38 cellular contexts compared by ENCODE assay signal in the genomic region with DNA sequence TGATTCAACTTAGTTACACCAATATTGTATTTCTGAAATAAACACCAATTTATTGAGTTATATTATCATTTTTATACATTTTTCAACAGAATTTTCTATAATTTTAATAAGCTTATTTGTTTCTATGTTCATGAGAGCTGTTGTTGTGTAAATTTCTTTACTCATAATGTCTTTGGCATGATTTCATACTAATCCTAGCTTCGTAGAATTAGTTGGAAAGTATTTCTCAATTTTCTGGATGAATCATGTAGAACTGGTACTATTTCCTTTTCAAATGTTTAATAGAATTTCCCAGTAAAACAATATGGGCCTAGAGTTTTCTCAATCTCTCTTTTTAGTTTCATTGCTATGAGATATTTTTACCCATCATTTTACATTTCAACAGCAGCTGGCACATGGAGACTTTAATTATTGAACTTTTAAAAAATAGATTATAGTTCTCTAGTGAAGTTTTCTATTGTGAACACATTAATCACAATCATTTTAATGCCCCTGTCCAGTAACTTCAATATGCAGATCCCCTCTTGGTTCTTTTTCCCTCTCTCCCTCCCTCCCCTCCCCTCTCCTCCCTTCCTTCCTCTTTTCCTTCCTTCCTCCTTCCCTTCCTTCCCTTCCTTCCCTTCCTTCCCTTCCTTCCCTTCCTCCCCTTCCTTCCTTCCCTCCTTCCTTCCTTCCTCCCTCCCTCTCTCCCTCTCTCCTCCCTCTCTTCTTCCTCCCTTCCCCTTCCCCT.
"Had no signal": no experiment of that assay in that cellular context is flagged by ENCODE, and none has a peak within 500 bp of the region (broad histone marks: within the 10 kb centered on the region; RNA-seq: fewer than 3 reads in every experiment).

No MANE protein-coding gene starts in this region.

- H3K27me3 ChIP-seq: body of pancreas, brain microvascular endothelial cell, breast epithelium, cardiac muscle cell had no signal

- FAIRE-seq: astrocyte, TTC549 had no signal

- H3K4me1 Mint-ChIP-seq: activated B cell treated with CpG ODN at 0.5 μM for 24 hours; activated CD4-positive, alpha-beta memory T cell treated with anti-CD3 and anti-CD28 coated beads, Interleukin-2, amount 10 ng/mL, durations not matched to agents 7 days and 5 days; activated CD4-positive, alpha-beta T cell treated with anti-CD3 and anti-CD28 coated beads for 36 hours; activated CD4-positive, alpha-beta T cell treated with anti-CD3 and anti-CD28 coated beads, Interleukin-2, amount 10 ng/mL, durations not matched to agents 7 days and 5 days; activated CD8-positive, alpha-beta memory T cell treated with anti-CD3 and anti-CD28 coated beads, Interleukin-2, amount 10 ng/mL, durations not matched to agents 7 days and 5 days; activated naive CD4-positive, alpha-beta T cell treated with anti-CD3 and anti-CD28 coated beads, Interleukin-2, amount 10 ng/mL, durations not matched to agents 7 days and 5 days; activated naive CD4-positive, alpha-beta T cell treated with anti-CD3 and anti-CD28 coated beads, Interleukin-2, amount 50 U/mL, for 24 hours; activated naive CD8-positive, alpha-beta T cell treated with anti-CD3 and anti-CD28 coated beads, Interleukin-2, amount 10 ng/mL, durations not matched to agents 7 days and 5 days; activated naive CD8-positive, alpha-beta T cell treated with anti-CD3 and anti-CD28 coated beads, Interleukin-2, amount 50 U/mL, for 24 hours; central memory CD8-positive, alpha-beta T cell had no signal

- H3K36me3 Mint-ChIP-seq: activated CD8-positive, alpha-beta memory T cell treated with anti-CD3 and anti-CD28 coated beads, Interleukin-2, amount 10 ng/mL, durations not matched to agents 7 days and 5 days; activated naive CD4-positive, alpha-beta T cell treated with anti-CD3 and anti-CD28 coated beads, Interleukin-2, amount 10 ng/mL, durations not matched to agents 7 days and 5 days; activated naive CD4-positive, alpha-beta T cell treated with anti-CD3 and anti-CD28 coated beads, Interleukin-2, amount 50 U/mL, for 24 hours; activated naive CD8-positive, alpha-beta T cell; activated naive CD8-positive, alpha-beta T cell treated with anti-CD3 and anti-CD28 coated beads, Interleukin-2, amount 10 ng/mL, durations not matched to agents 7 days and 5 days had no signal

- H3K36me3 ChIP-seq: brain microvascular endothelial cell, breast epithelium, cardiac muscle cell had no signal

- H3K27ac Mint-ChIP-seq: activated B cell treated with CpG ODN at 0.5 μM for 24 hours; activated CD4-positive, alpha-beta memory T cell treated with anti-CD3 and anti-CD28 coated beads, Interleukin-2, amount 10 ng/mL, durations not matched to agents 7 days and 5 days; activated CD4-positive, alpha-beta T cell treated with anti-CD3 and anti-CD28 coated beads for 36 hours; activated CD4-positive, alpha-beta T cell treated with anti-CD3 and anti-CD28 coated beads, Interleukin-2, amount 10 ng/mL, durations not matched to agents 7 days and 5 days; activated CD8-positive, alpha-beta memory T cell treated with anti-CD3 and anti-CD28 coated beads, Interleukin-2, amount 10 ng/mL, durations not matched to agents 7 days and 5 days; activated CD8-positive, alpha-beta T cell treated with anti-CD3 and anti-CD28 coated beads, Interleukin-2, amount 10 ng/mL, durations not matched to agents 7 days and 5 days; activated naive CD4-positive, alpha-beta T cell treated with anti-CD3 and anti-CD28 coated beads, Interleukin-2, amount 10 ng/mL, durations not matched to agents 7 days and 5 days; activated naive CD4-positive, alpha-beta T cell treated with anti-CD3 and anti-CD28 coated beads, Interleukin-2, amount 50 U/mL, for 24 hours; activated naive CD8-positive, alpha-beta T cell; activated naive CD8-positive, alpha-beta T cell treated with anti-CD3 and anti-CD28 coated beads, Interleukin-2, amount 50 U/mL, for 24 hours; activated T-cell treated with anti-CD3 and anti-CD28 coated beads, Interleukin-2, amount 50 U/mL, for 24 hours; activated T-helper 2 cell treated with anti-CD3 and anti-CD28 coated beads, Interferon-gamma antibody, Interleukin-2, Interleukin-4, amounts not matched to agents 10 μg/mL and 5 μg/mL and 100 μg/mL, durations not matched to agents 14 hours and 24 hours and 36 hours; T-helper 1 cell treated with Interleukin-12 subunit alpha and Interleukin-12 subunit beta and Interleukin-4 antibody, amounts not matched to agents 30 μg/mL and 1 μg/mL, for 36 hours; T-helper 2 cell treated with Interferon-gamma antibody and Interleukin-4, amounts not matched to agents 5 μg/mL and 100 μg/mL, for 36 hours had no signal

- H3K9me3 Mint-ChIP-seq: activated CD4-positive, alpha-beta memory T cell treated with anti-CD3 and anti-CD28 coated beads, Interleukin-2, amount 10 ng/mL, durations not matched to agents 7 days and 5 days; activated CD4-positive, alpha-beta T cell treated with anti-CD3 and anti-CD28 coated beads, Interleukin-2, amount 10 ng/mL, durations not matched to agents 7 days and 5 days; activated naive CD4-positive, alpha-beta T cell treated with anti-CD3 and anti-CD28 coated beads, Interleukin-2, amount 10 ng/mL, durations not matched to agents 7 days and 5 days; activated naive CD4-positive, alpha-beta T cell treated with anti-CD3 and anti-CD28 coated beads, Interleukin-2, amount 50 U/mL, for 24 hours; activated naive CD8-positive, alpha-beta T cell treated with anti-CD3 and anti-CD28 coated beads, Interleukin-2, amount 10 ng/mL, durations not matched to agents 7 days and 5 days; T-helper 2 cell treated with Interferon-gamma antibody and Interleukin-4, amounts not matched to agents 5 μg/mL and 100 μg/mL, for 36 hours had no signal

- H3K4me3 Mint-ChIP-seq: activated B cell treated with CpG ODN at 0.5 μM for 24 hours; activated CD4-positive, alpha-beta memory T cell treated with anti-CD3 and anti-CD28 coated beads, Interleukin-2, amount 10 ng/mL, durations not matched to agents 7 days and 5 days; activated CD4-positive, alpha-beta T cell treated with anti-CD3 and anti-CD28 coated beads for 36 hours; activated CD4-positive, alpha-beta T cell treated with anti-CD3 and anti-CD28 coated beads, Interleukin-2, amount 10 ng/mL, durations not matched to agents 7 days and 5 days; activated CD8-positive, alpha-beta memory T cell treated with anti-CD3 and anti-CD28 coated beads, Interleukin-2, amount 10 ng/mL, durations not matched to agents 7 days and 5 days; activated CD8-positive, alpha-beta T cell treated with anti-CD3 and anti-CD28 coated beads, Interleukin-2, amount 10 ng/mL, durations not matched to agents 7 days and 5 days; activated naive CD4-positive, alpha-beta T cell treated with anti-CD3 and anti-CD28 coated beads, Interleukin-2, amount 10 ng/mL, durations not matched to agents 7 days and 5 days; activated naive CD4-positive, alpha-beta T cell treated with anti-CD3 and anti-CD28 coated beads, Interleukin-2, amount 50 U/mL, for 24 hours; activated naive CD8-positive, alpha-beta T cell; activated naive CD8-positive, alpha-beta T cell treated with anti-CD3 and anti-CD28 coated beads, Interleukin-2, amount 10 ng/mL, durations not matched to agents 7 days and 5 days; activated naive CD8-positive, alpha-beta T cell treated with anti-CD3 and anti-CD28 coated beads, Interleukin-2, amount 50 U/mL, for 24 hours; activated T-cell treated with anti-CD3 and anti-CD28 coated beads, Interleukin-2, amount 50 U/mL, for 24 hours; central memory CD8-positive, alpha-beta T cell; T-helper 1 cell treated with Interleukin-12 subunit alpha and Interleukin-12 subunit beta and Interleukin-4 antibody, amounts not matched to agents 30 μg/mL and 1 μg/mL, for 36 hours; T-helper 2 cell treated with Interferon-gamma antibody and Interleukin-4, amounts not matched to agents 5 μg/mL and 100 μg/mL, for 36 hours had no signal

- ATAC-seq: activated CD4-positive, alpha-beta T cell treated with anti-CD3 and anti-CD28 coated beads for 36 hours; activated CD8-positive, alpha-beta memory T cell treated with anti-CD3 and anti-CD28 coated beads, Interleukin-2, amount 10 ng/mL, durations not matched to agents 7 days and 5 days; activated CD8-positive, alpha-beta T cell treated with anti-CD3 and anti-CD28 coated beads, Interleukin-2, amount 10 ng/mL, durations not matched to agents 7 days and 5 days; activated naive CD8-positive, alpha-beta T cell treated with anti-CD3 and anti-CD28 coated beads, Interleukin-2, amount 50 U/mL, for 24 hours; body of pancreas had no signal

- DNase-seq: activated B cell treated with CpG ODN at 0.5 μM for 24 hours; activated CD4-positive, alpha-beta memory T cell treated with anti-CD3 and anti-CD28 coated beads, Interleukin-2, amount 10 ng/mL, durations not matched to agents 7 days and 5 days; activated CD4-positive, alpha-beta T cell treated with anti-CD3 and anti-CD28 coated beads for 36 hours; activated CD4-positive, alpha-beta T cell treated with anti-CD3 and anti-CD28 coated beads for 48 hours; activated CD4-positive, alpha-beta T cell treated with anti-CD3 and anti-CD28 coated beads, Interleukin-2, amount 10 ng/mL, durations not matched to agents 7 days and 5 days; activated CD4-positive, alpha-beta T cell treated with anti-CD3 and anti-CD28 coated beads, Interleukin-2, amount 50 U/mL, for 48 hours; activated CD4-positive, CD25-positive, alpha-beta regulatory T cell treated with anti-CD3 and anti-CD28 coated beads, Interleukin-2, amount 50 U/mL, for 72 hours; activated CD8-positive, alpha-beta memory T cell treated with anti-CD3 and anti-CD28 coated beads for 24 hours; activated CD8-positive, alpha-beta memory T cell treated with anti-CD3 and anti-CD28 coated beads, Interleukin-2, amount 10 ng/mL, durations not matched to agents 7 days and 5 days; activated CD8-positive, alpha-beta memory T cell treated with anti-CD3 and anti-CD28 coated beads, Interleukin-2, amount 50 U/mL, for 48 hours; activated CD8-positive, alpha-beta T cell treated with anti-CD3 and anti-CD28 coated beads, Interleukin-2, amount 10 ng/mL, durations not matched to agents 7 days and 5 days; activated effector memory CD4-positive, alpha-beta T cell treated with Interleukin-2 at 50 U/mL for 16 hours; activated gamma-delta T cell; activated naive CD4-positive, alpha-beta T cell treated with anti-CD3 and anti-CD28 coated beads, Interleukin-2, amount 10 ng/mL, durations not matched to agents 7 days and 5 days; activated naive CD4-positive, alpha-beta T cell treated with Interleukin-2 at 50 U/mL for 16 hours; activated naive CD8-positive, alpha-beta T cell treated with anti-CD3 and anti-CD28 coated beads, Interleukin-2, amount 10 ng/mL, durations not matched to agents 7 days and 5 days; activated naive CD8-positive, alpha-beta T cell treated with anti-CD3 and anti-CD28 coated beads, Interleukin-2, amount 50 U/mL, for 24 hours; activated T-cell treated with anti-CD3 and anti-CD28 coated beads, Interleukin-2, amount 50 U/mL, for 24 hours; activated T-cell treated with anti-CD3 and anti-CD28 coated beads, Interleukin-2, amount 50 U/mL, for 48 hours; amniotic stem cell; aorta; body of pancreas; brain microvascular endothelial cell; caudate nucleus; cerebellar nuclear complex; T-helper 1 cell; T-helper 2 cell; T-helper 9 cell had no signal

- H3K4me3 ChIP-seq: body of pancreas, breast epithelium, cardiac muscle cell had no signal

- H3K27me3 Mint-ChIP-seq: activated B cell treated with CpG ODN at 0.5 μM for 24 hours; activated CD4-positive, alpha-beta memory T cell treated with anti-CD3 and anti-CD28 coated beads, Interleukin-2, amount 10 ng/mL, durations not matched to agents 7 days and 5 days; activated CD4-positive, alpha-beta T cell treated with anti-CD3 and anti-CD28 coated beads for 36 hours; activated CD4-positive, alpha-beta T cell treated with anti-CD3 and anti-CD28 coated beads, Interleukin-2, amount 10 ng/mL, durations not matched to agents 7 days and 5 days; activated CD8-positive, alpha-beta memory T cell treated with anti-CD3 and anti-CD28 coated beads, Interleukin-2, amount 10 ng/mL, durations not matched to agents 7 days and 5 days; activated naive CD4-positive, alpha-beta T cell treated with anti-CD3 and anti-CD28 coated beads, Interleukin-2, amount 10 ng/mL, durations not matched to agents 7 days and 5 days; activated naive CD4-positive, alpha-beta T cell treated with anti-CD3 and anti-CD28 coated beads, Interleukin-2, amount 50 U/mL, for 24 hours; activated naive CD8-positive, alpha-beta T cell; activated naive CD8-positive, alpha-beta T cell treated with anti-CD3 and anti-CD28 coated beads, Interleukin-2, amount 10 ng/mL, durations not matched to agents 7 days and 5 days; activated naive CD8-positive, alpha-beta T cell treated with anti-CD3 and anti-CD28 coated beads, Interleukin-2, amount 50 U/mL, for 24 hours; activated T-cell treated with anti-CD3 and anti-CD28 coated beads, Interleukin-2, amount 50 U/mL, for 24 hours; central memory CD8-positive, alpha-beta T cell had no signal
